8 cellular contexts compared by ENCODE assay signal in the genomic region with DNA sequence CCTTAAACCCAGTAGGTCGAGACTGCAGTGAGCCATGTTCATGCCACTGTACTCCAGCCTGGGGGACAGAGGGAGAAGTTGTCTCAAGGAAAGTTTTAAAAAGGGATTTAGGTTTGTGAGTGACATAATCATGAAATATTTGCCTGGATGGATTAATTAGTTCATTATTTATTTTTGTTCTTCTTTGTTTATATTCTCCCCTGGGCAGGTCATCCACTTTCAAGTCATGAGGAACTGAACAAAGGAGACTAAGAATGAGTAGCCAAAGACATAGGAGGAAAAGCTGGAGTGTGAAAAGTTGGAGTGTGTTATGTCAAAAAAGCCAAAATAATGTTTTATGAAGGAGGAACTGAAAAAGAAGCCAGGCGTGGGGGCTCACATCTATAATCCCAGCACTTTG.
"Had no signal": no experiment of that assay in that cellular context is flagged by ENCODE, and none has a peak within 500 bp of the region (broad histone marks: within the 10 kb centered on the region; RNA-seq: fewer than 3 reads in every experiment).

No MANE protein-coding gene starts in this region.

- H3K4me2 ChIP-seq: KMS-11 had no signal

- H3K9ac ChIP-seq: GM23248, KMS-11 had no signal

- DNase-seq: GM23248, GOT3, H7, HFFc6, KBM-7 had no signal

- H3K9me3 ChIP-seq: HAP-1 had no signal

- H3K36me3 ChIP-seq: HAP-1 had no signal

- H3K4me3 ChIP-seq: GM23248, HAP-1 had no signal

- H2AFZ ChIP-seq: GM23248 had no signal

- H3K27ac ChIP-seq: GM23248, KMS-11 had no signal

- ATAC-seq: HCT116 had no signal
